ENCODE assay signal across 26 cellular contexts in genomic region chr6:81720427-81720826, GRCh38. TPM values are rescaled to one million over a fixed set of nuclear protein-coding genes. Genes with fewer than 3 reads are reported as not detected.
DNase-seq lines count a peak whose midpoint lies in the region; ATAC-seq, FAIRE-seq and TF ChIP-seq lines count a peak whose summit lies in the region.
"Had no signal": no experiment of that assay in that cellular context is flagged by ENCODE, and none has a peak within 500 bp of the region (broad histone marks: within the 10 kb centered on the region; RNA-seq: fewer than 3 reads in every experiment).

No MANE protein-coding gene starts in this region.

- H3K27me3 ChIP-seq in heart left ventricle = no peaks in the 10 kb centered on the region
- H3K27me3 ChIP-seq in left ventricle myocardium inferior (ENCODE audit: low read depth) = no peaks in the 10 kb centered on the region
- H3K27me3 ChIP-seq in astrocyte (ENCODE audit: insufficient read depth, low read length) = no peaks in the 10 kb centered on the region
- H3K27me3 ChIP-seq: BE2C, BLaER1 had no signal

- TF ChIP-seq CTCF in heart left ventricle (IDR thresholded peaks at IDR 0.05) = no peak
- TF ChIP-seq CTCF in left ventricle myocardium inferior (IDR thresholded peaks at IDR 0.05; ENCODE audit: borderline replicate concordance) = no peak
- TF ChIP-seq CTCF in astrocyte (IDR thresholded peaks at IDR 0.05; ENCODE audit: insufficient read depth, low read depth, low read length) = no peak

- no peak overlapping the region for H3K4me2 ChIP-seq in astrocyte (ENCODE audit: low read length)
- H3K4me2 ChIP-seq: BLaER1 had no signal

- peaks cover 2% of the 10 kb centered on the region for H3K4me1 Mint-ChIP-seq in astrocyte (ENCODE audit: low read depth, unreplicated experiment)
- H3K4me1 Mint-ChIP-seq: CD4-positive, CD25-positive, alpha-beta regulatory T cell; CD8-positive, alpha-beta memory T cell had no signal

- intact Hi-C loops in heart left ventricle (cut with DNase I) = no loop called here
- intact Hi-C loops in left ventricle myocardium inferior (cut with micrococcal nuclease) = no loop called here

- no peak overlapping the region for H3K27ac Mint-ChIP-seq in astrocyte (ENCODE audit: unreplicated experiment)
- H3K27ac Mint-ChIP-seq: CD4-positive, alpha-beta memory T cell; CD8-positive, alpha-beta memory T cell had no signal

- 50 to 66% (median 62%) methylated on average over 1 of the region's 1 CpG for WGBS in heart left ventricle, 4 donors

- TF ChIP-seq POLR2A in heart left ventricle (IDR thresholded peaks at IDR 0.05) = no peak

- H3K4me3 ChIP-seq in heart left ventricle (no peak overlapping the region), left ventricle myocardium inferior (no peak overlapping the region), astrocyte (ENCODE audit: insufficient read depth, low read depth, low read length) (no peak overlapping the region)
- H3K4me3 ChIP-seq: BLaER1, GM12878 had no signal

- no peaks in the 10 kb centered on the region for H3K27me3 Mint-ChIP-seq in astrocyte (ENCODE audit: low read depth, unreplicated experiment)
- H3K27me3 Mint-ChIP-seq: CD4-positive, alpha-beta memory T cell; CD4-positive, CD25-positive, alpha-beta regulatory T cell; CD8-positive, alpha-beta memory T cell had no signal

- H3K9me3 ChIP-seq in heart left ventricle = no peaks in the 10 kb centered on the region
- H3K9me3 ChIP-seq in left ventricle myocardium inferior (replicated peaks) = no peaks in the 10 kb centered on the region
- H3K9me3 ChIP-seq in astrocyte (ENCODE audit: insufficient read depth, low read depth, low read length) = no peaks in the 10 kb centered on the region
- H3K9me3 ChIP-seq: BE2C, BLaER1 had no signal

- ATAC-seq in heart left ventricle = peak; percentile 45 to 66 (median 54)
- ATAC-seq in GM19324 (IDR thresholded peaks at IDR 0.05; ENCODE audit: low FRiP score, unreplicated experiment) = peak; percentile 12
- ATAC-seq: GM12878 had no signal

- H3K27ac ChIP-seq in heart left ventricle = no peak overlapping the region
- H3K27ac ChIP-seq in left ventricle myocardium inferior (replicated peaks) = no peak overlapping the region
- H3K27ac ChIP-seq in astrocyte (ENCODE audit: low read depth, low read length) = no peak overlapping the region
- H3K27ac ChIP-seq: BLaER1 had no signal

- no peak overlapping the region for H2AFZ ChIP-seq in astrocyte (ENCODE audit: low read depth, low read length)

- H3K36me3 ChIP-seq in heart left ventricle (no peaks in the 10 kb centered on the region), left ventricle myocardium inferior (no peaks in the 10 kb centered on the region), astrocyte (ENCODE audit: insufficient read depth, low read length) (no peaks in the 10 kb centered on the region)
- H3K36me3 ChIP-seq: BE2C, BLaER1 had no signal

- peak; percentile 60 for FAIRE-seq in astrocyte (lab: Jason Lieb, UNC)
- FAIRE-seq: A204.1, GM12878, GM12892, GM19239 had no signal

- no peaks in the 10 kb centered on the region for H3K79me2 ChIP-seq in astrocyte (ENCODE audit: insufficient read depth, low read length)

- H3K9me3 Mint-ChIP-seq in astrocyte (ENCODE audit: unreplicated experiment) = no peaks in the 10 kb centered on the region
- H3K9me3 Mint-ChIP-seq: CD4-positive, alpha-beta memory T cell had no signal

- H3K36me3 Mint-ChIP-seq in astrocyte (ENCODE audit: low read depth, unreplicated experiment) = no peaks in the 10 kb centered on the region
- H3K36me3 Mint-ChIP-seq: CD4-positive, alpha-beta memory T cell; CD4-positive, CD25-positive, alpha-beta regulatory T cell; CD8-positive, alpha-beta memory T cell had no signal

- no peaks in the 10 kb centered on the region for H4K20me1 ChIP-seq in astrocyte (ENCODE audit: insufficient read depth, low read length)
- H4K20me1 ChIP-seq: BLaER1 had no signal

- H3K4me1 ChIP-seq in heart left ventricle = peaks cover 0 to 19% (median 6%) of the 10 kb centered on the region in 12 donors
- peaks cover 32% of the 10 kb centered on the region for H3K4me1 ChIP-seq in left ventricle myocardium inferior
- no peaks in the 10 kb centered on the region for H3K4me1 ChIP-seq in astrocyte (ENCODE audit: insufficient read depth, low read length)
- H3K4me1 ChIP-seq: BE2C, BLaER1 had no signal

- no peak overlapping the region for H3K9ac ChIP-seq in astrocyte (ENCODE audit: low read length)
- H3K9ac ChIP-seq: BLaER1 had no signal

- DNase-seq in heart left ventricle = no peak
- no peak for DNase-seq in left ventricle myocardium inferior
- no peak for DNase-seq in astrocyte (ENCODE audit: low read depth)
- DNase-seq in ecto neural progenitor cell (ENCODE audit: low spot score) = no peak
- DNase-seq: 8988T; ACHN; BE2C; C1 segment of cervical spinal cord; CD4-positive, alpha-beta memory T cell; CD4-positive, CD25-positive, alpha-beta regulatory T cell; CD8-positive, alpha-beta memory T cell; COR-L47; DMS 273 treated with DMSO at 0.1 percent for 48 hours; DMS153; DMS53; DMS79; DND-41; EL; GDM1 had no signal

- no peak overlapping the region for H3K4me3 Mint-ChIP-seq in astrocyte (ENCODE audit: unreplicated experiment)
- H3K4me3 Mint-ChIP-seq: CD14-positive monocyte; CD4-positive, alpha-beta memory T cell; CD4-positive, CD25-positive, alpha-beta regulatory T cell; CD8-positive, alpha-beta memory T cell had no signal

RNA-seq across cellular contexts. Expression of gene TENT5A, which starts 32.1 kb away (rescaled TPM):
- total RNA-seq in heart left ventricle (10 to 100 TPM; 25.7 to 47.2 (median 41.4) TPM), left ventricle myocardium inferior (44.4 TPM), astrocyte (17.8 and 19.7 TPM in 2 replicates)
- polyA plus RNA-seq in heart left ventricle = 10 to 100 TPM; 15.4 to 28.7 TPM
